1 cellular context compared by ENCODE assay signal in the genomic region with DNA sequence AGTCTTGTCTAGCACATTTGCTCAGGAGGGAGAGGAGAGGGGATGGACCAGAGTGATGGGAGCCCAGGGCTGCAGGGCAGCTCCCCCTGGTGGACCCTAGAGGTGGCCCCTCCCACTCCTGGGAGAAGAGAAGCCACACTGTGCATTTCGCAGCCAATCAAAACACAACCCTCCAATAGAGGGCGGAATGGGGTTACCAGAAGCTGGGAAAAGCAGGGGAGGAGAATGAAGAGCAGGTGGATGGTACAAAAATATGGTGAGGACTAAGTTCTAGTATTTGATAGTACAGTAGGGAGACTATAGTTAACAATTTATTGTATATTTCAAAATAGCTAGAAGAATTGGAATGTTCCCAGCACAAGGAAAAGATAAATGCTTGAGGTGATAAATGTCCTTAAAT.
TF ChIP-seq lines count a peak whose summit lies in the region.

No MANE protein-coding gene starts in this region.

TF ChIP-seq in HEK293, 187 proteins besides CTCF, POLR2A, EP300 and RAD21 (continued from another document and continues in another):
- TF ChIP-seq, protein P1, sequence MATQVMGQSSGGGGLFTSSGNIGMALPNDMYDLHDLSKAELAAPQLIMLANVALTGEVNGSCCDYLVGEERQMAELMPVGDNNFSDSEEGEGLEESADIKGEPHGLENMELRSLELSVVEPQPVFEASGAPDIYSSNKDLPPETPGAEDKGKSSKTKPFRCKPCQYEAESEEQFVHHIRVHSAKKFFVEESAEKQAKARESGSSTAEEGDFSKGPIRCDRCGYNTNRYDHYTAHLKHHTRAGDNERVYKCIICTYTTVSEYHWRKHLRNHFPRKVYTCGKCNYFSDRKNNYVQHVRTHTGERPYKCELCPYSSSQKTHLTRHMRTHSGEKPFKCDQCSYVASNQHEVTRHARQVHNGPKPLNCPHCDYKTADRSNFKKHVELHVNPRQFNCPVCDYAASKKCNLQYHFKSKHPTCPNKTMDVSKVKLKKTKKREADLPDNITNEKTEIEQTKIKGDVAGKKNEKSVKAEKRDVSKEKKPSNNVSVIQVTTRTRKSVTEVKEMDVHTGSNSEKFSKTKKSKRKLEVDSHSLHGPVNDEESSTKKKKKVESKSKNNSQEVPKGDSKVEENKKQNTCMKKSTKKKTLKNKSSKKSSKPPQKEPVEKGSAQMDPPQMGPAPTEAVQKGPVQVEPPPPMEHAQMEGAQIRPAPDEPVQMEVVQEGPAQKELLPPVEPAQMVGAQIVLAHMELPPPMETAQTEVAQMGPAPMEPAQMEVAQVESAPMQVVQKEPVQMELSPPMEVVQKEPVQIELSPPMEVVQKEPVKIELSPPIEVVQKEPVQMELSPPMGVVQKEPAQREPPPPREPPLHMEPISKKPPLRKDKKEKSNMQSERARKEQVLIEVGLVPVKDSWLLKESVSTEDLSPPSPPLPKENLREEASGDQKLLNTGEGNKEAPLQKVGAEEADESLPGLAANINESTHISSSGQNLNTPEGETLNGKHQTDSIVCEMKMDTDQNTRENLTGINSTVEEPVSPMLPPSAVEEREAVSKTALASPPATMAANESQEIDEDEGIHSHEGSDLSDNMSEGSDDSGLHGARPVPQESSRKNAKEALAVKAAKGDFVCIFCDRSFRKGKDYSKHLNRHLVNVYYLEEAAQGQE (tag by site-specific recombination; IDR thresholded peaks at IDR 0.05): no peak
- TF ChIP-seq, protein P2, sequence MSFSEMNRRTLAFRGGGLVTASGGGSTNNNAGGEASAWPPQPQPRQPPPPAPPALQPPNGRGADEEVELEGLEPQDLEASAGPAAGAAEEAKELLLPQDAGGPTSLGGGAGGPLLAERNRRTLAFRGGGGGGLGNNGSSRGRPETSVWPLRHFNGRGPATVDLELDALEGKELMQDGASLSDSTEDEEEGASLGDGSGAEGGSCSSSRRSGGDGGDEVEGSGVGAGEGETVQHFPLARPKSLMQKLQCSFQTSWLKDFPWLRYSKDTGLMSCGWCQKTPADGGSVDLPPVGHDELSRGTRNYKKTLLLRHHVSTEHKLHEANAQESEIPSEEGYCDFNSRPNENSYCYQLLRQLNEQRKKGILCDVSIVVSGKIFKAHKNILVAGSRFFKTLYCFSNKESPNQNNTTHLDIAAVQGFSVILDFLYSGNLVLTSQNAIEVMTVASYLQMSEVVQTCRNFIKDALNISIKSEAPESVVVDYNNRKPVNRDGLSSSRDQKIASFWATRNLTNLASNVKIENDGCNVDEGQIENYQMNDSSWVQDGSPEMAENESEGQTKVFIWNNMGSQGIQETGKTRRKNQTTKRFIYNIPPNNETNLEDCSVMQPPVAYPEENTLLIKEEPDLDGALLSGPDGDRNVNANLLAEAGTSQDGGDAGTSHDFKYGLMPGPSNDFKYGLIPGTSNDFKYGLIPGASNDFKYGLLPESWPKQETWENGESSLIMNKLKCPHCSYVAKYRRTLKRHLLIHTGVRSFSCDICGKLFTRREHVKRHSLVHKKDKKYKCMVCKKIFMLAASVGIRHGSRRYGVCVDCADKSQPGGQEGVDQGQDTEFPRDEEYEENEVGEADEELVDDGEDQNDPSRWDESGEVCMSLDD (tag by site-specific recombination; IDR thresholded peaks at IDR 0.05): no peak
- no peak for TF ChIP-seq ZNF155 (tag by site-specific recombination; IDR thresholded peaks at IDR 0.05)
- no peak for TF ChIP-seq ZNF266 (tag by site-specific recombination; IDR thresholded peaks at IDR 0.05; ENCODE audit: low read depth)
- TF ChIP-seq, protein P3, sequence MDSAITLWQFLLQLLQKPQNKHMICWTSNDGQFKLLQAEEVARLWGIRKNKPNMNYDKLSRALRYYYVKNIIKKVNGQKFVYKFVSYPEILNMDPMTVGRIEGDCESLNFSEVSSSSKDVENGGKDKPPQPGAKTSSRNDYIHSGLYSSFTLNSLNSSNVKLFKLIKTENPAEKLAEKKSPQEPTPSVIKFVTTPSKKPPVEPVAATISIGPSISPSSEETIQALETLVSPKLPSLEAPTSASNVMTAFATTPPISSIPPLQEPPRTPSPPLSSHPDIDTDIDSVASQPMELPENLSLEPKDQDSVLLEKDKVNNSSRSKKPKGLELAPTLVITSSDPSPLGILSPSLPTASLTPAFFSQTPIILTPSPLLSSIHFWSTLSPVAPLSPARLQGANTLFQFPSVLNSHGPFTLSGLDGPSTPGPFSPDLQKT (IDR thresholded peaks at IDR 0.05; ENCODE audit: borderline replicate concordance, low read depth, low read length): no peak
- no peak for TF ChIP-seq REPIN1 (tag by site-specific recombination; IDR thresholded peaks at IDR 0.05; ENCODE audit: low read depth)
- no peak for TF ChIP-seq ZNF548 (tag by site-specific recombination; IDR thresholded peaks at IDR 0.05)
- TF ChIP-seq ZFHX2 (tag by site-specific recombination; conservative IDR thresholded peaks at IDR 0.05): 0 out of 2 replicates have a peak, but pooled peaks have one; percentile 34
- no peak for TF ChIP-seq GLI2 (tag by site-specific recombination; IDR thresholded peaks at IDR 0.05; ENCODE audit: borderline replicate concordance, low read depth)
- TF ChIP-seq ZSCAN30 (tag by site-specific recombination; IDR thresholded peaks at IDR 0.05): no peak
- TF ChIP-seq HOXA7 (CRISPR knock-in tag; IDR thresholded peaks at IDR 0.05; ENCODE audit: borderline replicate concordance): no peak
- TF ChIP-seq SP2 (tag by site-specific recombination; IDR thresholded peaks at IDR 0.05): peak; percentile 43; the same call in 1 of the 2 replicates
- no peak for TF ChIP-seq ZNF76 (tag by site-specific recombination; IDR thresholded peaks at IDR 0.05; ENCODE audit: borderline replicate concordance, low read depth)
- no peak for TF ChIP-seq GFI1B (tag by site-specific recombination; IDR thresholded peaks at IDR 0.05)
- TF ChIP-seq WT1 (tag by site-specific recombination; IDR thresholded peaks at IDR 0.05): no peak
- TF ChIP-seq KLF7 (tag by site-specific recombination; IDR thresholded peaks at IDR 0.05; ENCODE audit: borderline replicate concordance): no peak
- no peak for TF ChIP-seq ZNF560 (tag by site-specific recombination; IDR thresholded peaks at IDR 0.05; ENCODE audit: borderline replicate concordance)
- TF ChIP-seq, protein P4, sequence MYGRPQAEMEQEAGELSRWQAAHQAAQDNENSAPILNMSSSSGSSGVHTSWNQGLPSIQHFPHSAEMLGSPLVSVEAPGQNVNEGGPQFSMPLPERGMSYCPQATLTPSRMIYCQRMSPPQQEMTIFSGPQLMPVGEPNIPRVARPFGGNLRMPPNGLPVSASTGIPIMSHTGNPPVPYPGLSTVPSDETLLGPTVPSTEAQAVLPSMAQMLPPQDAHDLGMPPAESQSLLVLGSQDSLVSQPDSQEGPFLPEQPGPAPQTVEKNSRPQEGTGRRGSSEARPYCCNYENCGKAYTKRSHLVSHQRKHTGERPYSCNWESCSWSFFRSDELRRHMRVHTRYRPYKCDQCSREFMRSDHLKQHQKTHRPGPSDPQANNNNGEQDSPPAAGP (tag by site-specific recombination; IDR thresholded peaks at IDR 0.05): no peak
- peak; percentile 61; the same call in 1 of the 2 replicates for TF ChIP-seq ZNF561 (tag by site-specific recombination; IDR thresholded peaks at IDR 0.05; ENCODE audit: borderline replicate concordance)
- no peak for TF ChIP-seq ZNF16 (tag by site-specific recombination; IDR thresholded peaks at IDR 0.05; ENCODE audit: low read depth)
- TF ChIP-seq ZNF747 (tag by site-specific recombination; IDR thresholded peaks at IDR 0.05): no peak
- TF ChIP-seq ZNF10 (tag by site-specific recombination; IDR thresholded peaks at IDR 0.05): 0 out of 2 replicates have a peak, but pooled peaks have one; percentile 13
- TF ChIP-seq, protein P5, sequence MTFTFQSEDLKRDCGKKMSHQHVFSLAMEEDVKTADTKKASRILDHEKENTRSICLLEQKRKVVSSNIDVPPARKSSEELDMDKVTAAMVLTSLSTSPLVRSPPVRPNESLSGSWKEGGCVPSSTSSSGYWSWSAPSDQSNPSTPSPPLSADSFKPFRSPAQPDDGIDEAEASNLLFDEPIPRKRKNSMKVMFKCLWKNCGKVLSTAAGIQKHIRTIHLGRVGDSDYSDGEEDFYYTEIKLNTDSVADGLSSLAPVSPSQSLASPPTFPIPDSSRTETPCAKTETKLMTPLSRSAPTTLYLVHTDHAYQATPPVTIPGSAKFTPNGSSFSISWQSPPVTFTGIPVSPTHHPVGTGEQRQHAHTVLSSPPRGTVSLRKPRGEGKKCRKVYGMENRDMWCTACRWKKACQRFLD (tag by site-specific recombination; IDR thresholded peaks at IDR 0.05): no peak
- no peak for TF ChIP-seq ZNF670 (tag by site-specific recombination; IDR thresholded peaks at IDR 0.05; ENCODE audit: low read depth)
- no peak for TF ChIP-seq ZNF239 (tag by site-specific recombination; IDR thresholded peaks at IDR 0.05)
- no peak for TF ChIP-seq ZNF701 (tag by site-specific recombination; IDR thresholded peaks at IDR 0.05)
- TF ChIP-seq ZNF473 (tag by site-specific recombination; IDR thresholded peaks at IDR 0.05): no peak
- no peak for TF ChIP-seq ZNF549 (tag by site-specific recombination; IDR thresholded peaks at IDR 0.05)
- TF ChIP-seq, protein P6, sequence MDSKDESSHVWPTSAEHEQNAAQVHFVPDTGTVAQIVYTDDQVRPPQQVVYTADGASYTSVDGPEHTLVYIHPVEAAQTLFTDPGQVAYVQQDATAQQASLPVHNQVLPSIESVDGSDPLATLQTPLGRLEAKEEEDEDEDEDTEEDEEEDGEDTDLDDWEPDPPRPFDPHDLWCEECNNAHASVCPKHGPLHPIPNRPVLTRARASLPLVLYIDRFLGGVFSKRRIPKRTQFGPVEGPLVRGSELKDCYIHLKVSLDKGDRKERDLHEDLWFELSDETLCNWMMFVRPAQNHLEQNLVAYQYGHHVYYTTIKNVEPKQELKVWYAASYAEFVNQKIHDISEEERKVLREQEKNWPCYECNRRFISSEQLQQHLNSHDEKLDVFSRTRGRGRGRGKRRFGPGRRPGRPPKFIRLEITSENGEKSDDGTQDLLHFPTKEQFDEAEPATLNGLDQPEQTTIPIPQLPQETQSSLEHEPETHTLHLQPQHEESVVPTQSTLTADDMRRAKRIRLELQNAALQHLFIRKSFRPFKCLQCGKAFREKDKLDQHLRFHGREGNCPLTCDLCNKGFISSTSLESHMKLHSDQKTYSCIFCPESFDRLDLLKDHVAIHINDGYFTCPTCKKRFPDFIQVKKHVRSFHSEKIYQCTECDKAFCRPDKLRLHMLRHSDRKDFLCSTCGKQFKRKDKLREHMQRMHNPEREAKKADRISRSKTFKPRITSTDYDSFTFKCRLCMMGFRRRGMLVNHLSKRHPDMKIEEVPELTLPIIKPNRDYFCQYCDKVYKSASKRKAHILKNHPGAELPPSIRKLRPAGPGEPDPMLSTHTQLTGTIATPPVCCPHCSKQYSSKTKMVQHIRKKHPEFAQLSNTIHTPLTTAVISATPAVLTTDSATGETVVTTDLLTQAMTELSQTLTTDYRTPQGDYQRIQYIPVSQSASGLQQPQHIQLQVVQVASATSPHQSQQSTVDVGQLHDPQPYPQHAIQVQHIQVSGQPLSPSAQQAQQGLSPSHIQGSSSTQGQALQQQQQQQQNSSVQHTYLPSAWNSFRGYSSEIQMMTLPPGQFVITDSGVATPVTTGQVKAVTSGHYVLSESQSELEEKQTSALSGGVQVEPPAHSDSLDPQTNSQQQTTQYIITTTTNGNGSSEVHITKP (tag by site-specific recombination; IDR thresholded peaks at IDR 0.05): 0 out of 2 replicates have a peak, but pooled peaks have one; percentile 27
- TF ChIP-seq, protein P7, sequence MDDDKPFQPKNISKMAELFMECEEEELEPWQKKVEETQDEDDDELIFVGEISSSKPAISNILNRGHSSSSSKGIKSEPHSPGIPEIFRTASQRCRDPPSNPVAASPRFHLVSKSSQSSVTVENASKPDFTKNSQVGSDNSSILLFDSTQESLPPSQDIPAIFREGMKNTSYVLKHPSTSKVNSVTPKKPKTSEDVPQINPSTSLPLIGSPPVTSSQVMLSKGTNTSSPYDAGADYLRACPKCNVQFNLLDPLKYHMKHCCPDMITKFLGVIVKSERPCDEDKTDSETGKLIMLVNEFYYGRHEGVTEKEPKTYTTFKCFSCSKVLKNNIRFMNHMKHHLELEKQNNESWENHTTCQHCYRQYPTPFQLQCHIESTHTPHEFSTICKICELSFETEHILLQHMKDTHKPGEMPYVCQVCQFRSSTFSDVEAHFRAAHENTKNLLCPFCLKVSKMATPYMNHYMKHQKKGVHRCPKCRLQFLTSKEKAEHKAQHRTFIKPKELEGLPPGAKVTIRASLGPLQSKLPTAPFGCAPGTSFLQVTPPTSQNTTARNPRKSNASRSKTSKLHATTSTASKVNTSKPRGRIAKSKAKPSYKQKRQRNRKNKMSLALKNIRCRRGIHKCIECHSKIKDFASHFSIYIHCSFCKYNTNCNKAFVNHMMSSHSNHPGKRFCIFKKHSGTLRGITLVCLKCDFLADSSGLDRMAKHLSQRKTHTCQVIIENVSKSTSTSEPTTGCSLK (tag by site-specific recombination; IDR thresholded peaks at IDR 0.05): no peak
- no peak for TF ChIP-seq ZNF514 (tag by site-specific recombination; IDR thresholded peaks at IDR 0.05)
- no peak for TF ChIP-seq ZNF114 (tag by site-specific recombination; IDR thresholded peaks at IDR 0.05)
- no peak for TF ChIP-seq ZNF791 (tag by site-specific recombination; IDR thresholded peaks at IDR 0.05)
- TF ChIP-seq ZNF48 (tag by site-specific recombination; IDR thresholded peaks at IDR 0.05): no peak
- no peak for TF ChIP-seq ZNF391 (tag by site-specific recombination; IDR thresholded peaks at IDR 0.05; ENCODE audit: borderline replicate concordance, low read depth)
- TF ChIP-seq MYNN (tag by site-specific recombination; IDR thresholded peaks at IDR 0.05; ENCODE audit: borderline replicate concordance): no peak
- TF ChIP-seq ZNF24 (tag by site-specific recombination; IDR thresholded peaks at IDR 0.05): no peak
- TF ChIP-seq ZNF626 (tag by site-specific recombination; IDR thresholded peaks at IDR 0.05): no peak
- no peak for TF ChIP-seq ZNF211 (tag by site-specific recombination; IDR thresholded peaks at IDR 0.05; ENCODE audit: low read depth)
- TF ChIP-seq ZNF341 (tag by site-specific recombination; IDR thresholded peaks at IDR 0.05; ENCODE audit: low read depth): peak; percentile 81
- TF ChIP-seq ZNF157 (tag by site-specific recombination; IDR thresholded peaks at IDR 0.05): no peak
- TF ChIP-seq ZNF274 (IDR thresholded peaks at IDR 0.05; ENCODE audit: low read length): no peak
- TF ChIP-seq ZNF274 (tag by site-specific recombination; IDR thresholded peaks at IDR 0.05; ENCODE audit: borderline replicate concordance): peak; percentile 57; the same call in 1 of the 2 replicates
- TF ChIP-seq ZNF354C (tag by site-specific recombination; IDR thresholded peaks at IDR 0.05; ENCODE audit: borderline replicate concordance, low read depth): no peak
- TF ChIP-seq, protein P8, sequence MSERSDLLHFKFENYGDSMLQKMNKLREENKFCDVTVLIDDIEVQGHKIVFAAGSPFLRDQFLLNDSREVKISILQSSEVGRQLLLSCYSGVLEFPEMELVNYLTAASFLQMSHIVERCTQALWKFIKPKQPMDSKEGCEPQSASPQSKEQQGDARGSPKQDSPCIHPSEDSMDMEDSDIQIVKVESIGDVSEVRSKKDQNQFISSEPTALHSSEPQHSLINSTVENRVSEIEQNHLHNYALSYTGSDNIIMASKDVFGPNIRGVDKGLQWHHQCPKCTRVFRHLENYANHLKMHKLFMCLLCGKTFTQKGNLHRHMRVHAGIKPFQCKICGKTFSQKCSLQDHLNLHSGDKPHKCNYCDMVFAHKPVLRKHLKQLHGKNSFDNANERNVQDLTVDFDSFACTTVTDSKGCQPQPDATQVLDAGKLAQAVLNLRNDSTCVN (tag by site-specific recombination; optimal IDR thresholded peaks at IDR 0.05): no peak
- 0 out of 2 replicates have a peak, but pooled peaks have one; percentile 31 for TF ChIP-seq ZBTB17 (tag by site-specific recombination; IDR thresholded peaks at IDR 0.05)
- TF ChIP-seq ZNF621 (tag by site-specific recombination; IDR thresholded peaks at IDR 0.05): no peak
- no peak for TF ChIP-seq ZNF629 (tag by site-specific recombination; IDR thresholded peaks at IDR 0.05)
